ENCODE assay signal across 8 cellular contexts in the genomic region with DNA sequence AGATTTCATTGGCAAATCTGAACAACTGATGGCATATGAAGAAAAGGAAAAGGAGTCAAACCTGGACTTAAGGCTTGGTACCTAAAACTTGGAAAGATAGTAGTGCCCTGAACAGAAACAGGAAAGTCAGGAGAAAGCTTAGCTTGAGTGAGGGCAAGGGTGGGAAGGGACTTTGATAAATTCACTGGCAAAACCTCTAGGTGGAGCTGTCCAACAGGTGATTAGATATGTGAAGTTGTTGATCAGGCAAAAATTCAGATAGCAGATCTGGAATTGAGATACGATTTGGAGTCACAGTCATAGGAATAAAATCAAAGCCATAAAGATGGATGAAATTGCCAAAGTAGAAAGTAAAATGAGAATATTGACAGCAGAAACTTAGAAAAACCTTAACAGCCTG. TPM values are rescaled to one million over a fixed set of nuclear protein-coding genes. Genes with fewer than 3 reads are reported as not detected.
A peak's percentile ranks its signal among the peaks of the same experiment; 100 is the strongest.
DNase-seq lines count a peak whose midpoint lies in the region; ATAC-seq, FAIRE-seq and TF ChIP-seq lines count a peak whose summit lies in the region.

No MANE protein-coding gene starts in this region.

- FAIRE-seq in GM12892 (lab: Jason Lieb, UNC): peak; percentile 90

- peak; percentile 88 to 95 (median 91) for ATAC-seq in right lobe of liver
- no peak for ATAC-seq in GM21825 (IDR thresholded peaks at IDR 0.05; ENCODE audit: unreplicated experiment)

- no peak overlapping the region for H3K27ac ChIP-seq in right lobe of liver

- no peak overlapping the region for H3K4me3 ChIP-seq in right lobe of liver

- 0% methylated on average over 1 of the region's 1 CpG for WGBS in right lobe of liver (ENCODE audit: insufficient coverage, low coverage, low lambda C conversion rate, missing lambda C conversion rate)

- TF ChIP-seq POLR2A in GM12892 (IDR thresholded peaks at IDR 0.05; ENCODE audit: low read depth, low read length) (no peak), right lobe of liver (IDR thresholded peaks at IDR 0.05) (no peak)

- H3K4me1 ChIP-seq in right lobe of liver: no peaks in the 10 kb centered on the region

- H3K27me3 ChIP-seq in right lobe of liver: no peaks in the 10 kb centered on the region

- DNase-seq in COLO668 (lab: John Stamatoyannopoulos, UW; ENCODE audit: unreplicated experiment) (peak; percentile 13), GM12892 (ENCODE audit: insufficient read length) (no peak), HS-5 (ENCODE audit: low read depth) (peak; percentile 19), RKO (ENCODE audit: low spot score) (peak; percentile 71), cerebellum (ENCODE audit: low spot score) (peak; percentile 30), right lobe of liver (no peak), SIG-M5 treated with dmso at 0.1 percent for 504 hours (lab: John Stamatoyannopoulos, UW; ENCODE audit: unreplicated experiment) (no peak)

- no peaks in the 10 kb centered on the region for H3K36me3 ChIP-seq in right lobe of liver

- no peaks in the 10 kb centered on the region for H3K9me3 ChIP-seq in right lobe of liver

- intact Hi-C loops in right lobe of liver (cut with DNase I): no loop called here

- peak; percentile 65 to 88 (median 74) for TF ChIP-seq CTCF in right lobe of liver (IDR thresholded peaks at IDR 0.05)

RNA-seq across cellular contexts. Expression of gene ZNF292, which starts 16.1 kb away (rescaled TPM):
- polyA plus RNA-seq in GM12892 (2012; ENCODE audit: missing spikeins): 32.4 TPM
- total RNA-seq in cerebellum (146 TPM), right lobe of liver (10 to 100 TPM in 5 of 6 experiments, 1 to 10 TPM in 1; 8.7 to 22.0 (median 11.2) TPM)

RNA-seq across cellular contexts. Expression of gene CGA, which starts 44.3 kb away (rescaled TPM):
- polyA plus RNA-seq in GM12892 (2012; ENCODE audit: missing spikeins): not detected
- total RNA-seq in cerebellum (0.82 TPM), right lobe of liver (not detected)

Comparison
In these comparisons a context has a peak if more than half of its experiments do, and no peak if none do; other contexts are left out.
1. DNase-seq: peak in COLO668 (single experiment), HS-5 (single experiment), RKO (single experiment) and cerebellum (single experiment); none in GM12892 (single experiment), right lobe of liver (0 of 3) and SIG-M5 treated with dmso at 0.1 percent for 504 hours (single experiment).